Comparison of ENCODE assay signal across 25 cellular contexts in genomic region chr18:46034230-46034629, GRCh38. TPM values are rescaled to one million over a fixed set of nuclear protein-coding genes. Genes with fewer than 3 reads are reported as not detected.
DNase-seq lines count a peak whose midpoint lies in the region; ATAC-seq and TF ChIP-seq lines count a peak whose summit lies in the region.
"Had no signal": no experiment of that assay in that cellular context is flagged by ENCODE, and none has a peak within 500 bp of the region (broad histone marks: within the 10 kb centered on the region; RNA-seq: fewer than 3 reads in every experiment).

No MANE protein-coding gene starts in this region.

- peaks cover 0 to 62% (median 26%) of the 10 kb centered on the region in 6 donors for H3K4me1 ChIP-seq in spleen
- H3K4me1 ChIP-seq in uterus: no peaks in the 10 kb centered on the region
- H3K4me1 ChIP-seq: body of pancreas, gastroesophageal sphincter, Peyer's patch, right atrium auricular region had no signal

- DNase-seq in GF-D8 (lab: John Stamatoyannopoulos, UW): peak; percentile 33
- DNase-seq in amniotic epithelial cell (ENCODE audit: low read depth): peak; percentile 78
- peak; percentile 22 for DNase-seq in fibroblast of villous mesenchyme (ENCODE audit: low read depth)
- no peak for DNase-seq in spleen
- DNase-seq in dorsolateral prefrontal cortex: no peak
- no peak for DNase-seq in uterus
- DNase-seq: activated CD4-positive, alpha-beta T cell treated with anti-CD3 and anti-CD28 coated beads, Interleukin-2, amount 10 ng/mL, durations not matched to agents 24 days and 14 days; activated T-cell treated with anti-CD3 and anti-CD28 coated beads, Interleukin-2, amount 50 U/mL, for 4 hours; body of pancreas; C1 segment of cervical spinal cord; COR-L47; hypothalamus; left colon; NCI-H146; NCI-H446; NCI-H774; Peyer's patch; stimulated activated CD4-positive, alpha-beta T cell treated with anti-CD3 and anti-CD28 coated beads, Interleukin-2, amount 100 ng/mL, for 24 hours; stimulated activated CD8-positive, alpha-beta memory T cell treated with anti-CD3 and anti-CD28 coated beads, Interleukin-4, amount 100 ng/mL, for 48 hours; stimulated activated naive CD8-positive, alpha-beta T cell treated with anti-CD3 and anti-CD28 coated beads, Interleukin-15, amount 100 ng/mL, for 72 hours had no signal

- intact Hi-C loops in spleen (cut with DNase I; ENCODE audit: low total_unique reads): no loop called here
- intact Hi-C loops in dorsolateral prefrontal cortex (cut with DNase I): loop anchor here in 1 of 2 donors (5.0 kb wide), 1 partner anchor 38 kb away; the partner anchor contains the start of gene PSTPIP2
- intact Hi-C loops in uterus (cut with DNase I; ENCODE audit: low total_unique reads): no loop called here

- H3K27me3 ChIP-seq in spleen (replicated peaks in 1 of 7): no peaks in the 10 kb centered on the region
- no peaks in the 10 kb centered on the region for H3K27me3 ChIP-seq in dorsolateral prefrontal cortex
- H3K27me3 ChIP-seq in uterus: no peaks in the 10 kb centered on the region
- H3K27me3 ChIP-seq: body of pancreas, gastroesophageal sphincter, Peyer's patch, right atrium auricular region had no signal

- H3K4me3 ChIP-seq in fibroblast of villous mesenchyme (ENCODE audit: low read depth, low read length): no peak overlapping the region
- H3K4me3 ChIP-seq in spleen: no peak overlapping the region
- no peak overlapping the region for H3K4me3 ChIP-seq in dorsolateral prefrontal cortex
- no peak overlapping the region for H3K4me3 ChIP-seq in uterus
- H3K4me3 ChIP-seq: body of pancreas, gastroesophageal sphincter, Peyer's patch, right atrium auricular region had no signal

- H3K36me3 ChIP-seq in spleen: peaks cover 0 to 61% (median 1%) of the 10 kb centered on the region in 6 donors
- no peaks in the 10 kb centered on the region for H3K36me3 ChIP-seq in uterus
- H3K36me3 ChIP-seq: Peyer's patch, right atrium auricular region had no signal

- WGBS in spleen, 5 donors: 11 to 66% (median 23%) methylated on average over 1 of the region's 1 CpG

- H3K27ac ChIP-seq in spleen (peak overlapping the region; percentile 4 to 80 (median 33)), dorsolateral prefrontal cortex (no peak overlapping the region), uterus (no peak overlapping the region)
- H3K27ac ChIP-seq: body of pancreas, gastroesophageal sphincter, Peyer's patch, right atrium auricular region had no signal

- TF ChIP-seq POLR2A in spleen (IDR thresholded peaks at IDR 0.05) (no peak), uterus (IDR thresholded peaks at IDR 0.05) (no peak)

- no peak for TF ChIP-seq CTCF in fibroblast of villous mesenchyme (IDR thresholded peaks at IDR 0.05; ENCODE audit: insufficient read depth, low read depth, low read length)
- TF ChIP-seq CTCF in spleen (IDR thresholded peaks at IDR 0.05 in 8 of 11, conservative IDR thresholded peaks at IDR 0.05 in 3 of 11): no peak
- TF ChIP-seq CTCF in dorsolateral prefrontal cortex (IDR thresholded peaks at IDR 0.05 in 54 of 56, conservative IDR thresholded peaks at IDR 0.05 in 2 of 56; ENCODE audit: low read depth in 1 of 56, partially characterized antibody in 56 of 56): no peak
- TF ChIP-seq CTCF in uterus (IDR thresholded peaks at IDR 0.05): no peak

- H3K9me3 ChIP-seq in spleen (no peaks in the 10 kb centered on the region), uterus (no peaks in the 10 kb centered on the region)
- H3K9me3 ChIP-seq: body of pancreas, gastroesophageal sphincter, Peyer's patch, right atrium auricular region had no signal

- no peak for ATAC-seq in HG03039 (IDR thresholded peaks at IDR 0.05; ENCODE audit: unreplicated experiment)
- ATAC-seq: activated T-cell treated with anti-CD3 and anti-CD28 coated beads, Interleukin-2, amount 50 U/mL, for 4 hours; body of pancreas; gastroesophageal sphincter; HCT116; left colon; stimulated activated naive CD8-positive, alpha-beta T cell treated with anti-CD3 and anti-CD28 coated beads, Interleukin-15, amount 100 ng/mL, for 72 hours; WTC11 had no signal

RNA-seq across cellular contexts. Expression of gene PSTPIP2, which starts 37.8 kb away (rescaled TPM):
- 8.7 and 21.2 TPM in 2 replicates for total RNA-seq in fibroblast of villous mesenchyme
- total RNA-seq in spleen: 100 to 1,000 TPM in 6 of 7 donors, 10 to 100 TPM in 1; 69.2 to 153 (median 132) TPM
- polyA plus RNA-seq in spleen: 10 to 100 TPM; 18.3 to 58.7 (median 24.1) TPM
- 1 to 10 TPM in 91 of 120 experiments, under 1 TPM in 29; 0.24 to 7.2 (median 1.7) TPM for total RNA-seq in dorsolateral prefrontal cortex
- 1 to 10 TPM in 3 of 4 donors, under 1 TPM in 1; 0.59 to 5.9 (median 3.2) TPM for total RNA-seq in uterus

Comparison
In these comparisons a context has a peak if more than half of its experiments do, and no peak if none do; other contexts are left out.
1. DNase-seq: peak in GF-D8 (single experiment), amniotic epithelial cell (single experiment) and fibroblast of villous mesenchyme (single experiment); none in spleen (single experiment), dorsolateral prefrontal cortex (0 of 10) and uterus (0 of 2).
2. H3K27ac ChIP-seq: peak in spleen (8 of 8); none in dorsolateral prefrontal cortex (0 of 59) and uterus (0 of 2).